ENCODE assay signal across 15 cellular contexts in genomic region chr18:63130176-63130575, GRCh38.
"Had no signal": no experiment of that assay in that cellular context is flagged by ENCODE, and none has a peak within 500 bp of the region (broad histone marks: within the 10 kb centered on the region; RNA-seq: fewer than 3 reads in every experiment).

No MANE protein-coding gene starts in this region.

- H3K27me3 Mint-ChIP-seq: activated CD4-positive, alpha-beta T cell treated with anti-CD3 and anti-CD28 coated beads for 36 hours; activated naive CD4-positive, alpha-beta T cell treated with anti-CD3 and anti-CD28 coated beads, Interleukin-2, amount 10 ng/mL, durations not matched to agents 7 days and 5 days had no signal

- H3K4me3 ChIP-seq: adrenal gland, breast epithelium, coronary artery, lung, thyroid gland had no signal

- H3K27ac ChIP-seq: adrenal gland, thyroid gland had no signal

- H3K9me3 Mint-ChIP-seq: activated naive CD4-positive, alpha-beta T cell treated with anti-CD3 and anti-CD28 coated beads, Interleukin-2, amount 10 ng/mL, durations not matched to agents 7 days and 5 days; activated T-cell treated with anti-CD3 and anti-CD28 coated beads, Interleukin-2, amount 50 U/mL, for 4 hours; nephron; T-helper 2 cell treated with Interferon-gamma antibody and Interleukin-4, amounts not matched to agents 5 μg/mL and 100 μg/mL, for 36 hours had no signal

- ATAC-seq: activated CD4-positive, alpha-beta T cell treated with anti-CD3 and anti-CD28 coated beads for 36 hours had no signal

- H3K4me1 ChIP-seq: adrenal gland had no signal

- H3K27me3 ChIP-seq: adrenal gland, breast epithelium, thyroid gland had no signal

- H3K36me3 Mint-ChIP-seq: WTC11 had no signal

- H3K36me3 ChIP-seq: adrenal gland, breast epithelium had no signal

- H3K4me3 Mint-ChIP-seq: activated CD4-positive, alpha-beta T cell treated with anti-CD3 and anti-CD28 coated beads for 36 hours; activated naive CD4-positive, alpha-beta T cell treated with anti-CD3 and anti-CD28 coated beads, Interleukin-2, amount 10 ng/mL, durations not matched to agents 7 days and 5 days; activated T-cell treated with anti-CD3 and anti-CD28 coated beads, Interleukin-2, amount 50 U/mL, for 4 hours; nephron; T-helper 2 cell treated with Interferon-gamma antibody and Interleukin-4, amounts not matched to agents 5 μg/mL and 100 μg/mL, for 36 hours; WTC11 had no signal

- DNase-seq: activated CD4-positive, alpha-beta T cell treated with anti-CD3 and anti-CD28 coated beads for 36 hours; activated CD4-positive, alpha-beta T cell treated with anti-CD3 and anti-CD28 coated beads, Interleukin-2, amount 50 U/mL, for 48 hours; activated effector memory CD4-positive, alpha-beta T cell treated with Interleukin-2 at 50 U/mL for 16 hours; activated naive CD4-positive, alpha-beta T cell treated with anti-CD3 and anti-CD28 coated beads, Interleukin-2, amount 10 ng/mL, durations not matched to agents 7 days and 5 days; activated T-cell treated with anti-CD3 and anti-CD28 coated beads, Interleukin-2, amount 50 U/mL, for 4 hours; adrenal gland; foreskin melanocyte; retina; thyroid gland had no signal

- H3K9me3 ChIP-seq: adrenal gland, breast epithelium, thyroid gland had no signal

- H3K27ac Mint-ChIP-seq: activated CD4-positive, alpha-beta T cell treated with anti-CD3 and anti-CD28 coated beads for 36 hours; T-helper 2 cell treated with Interferon-gamma antibody and Interleukin-4, amounts not matched to agents 5 μg/mL and 100 μg/mL, for 36 hours; WTC11 had no signal
